ENCODE assay signal across 24 cellular contexts in genomic region chr12:5912011-5912410, GRCh38. TPM values are rescaled to one million over a fixed set of nuclear protein-coding genes. Genes with fewer than 3 reads are reported as not detected.
"Had no signal": no experiment of that assay in that cellular context is flagged by ENCODE, and none has a peak within 500 bp of the region (broad histone marks: within the 10 kb centered on the region; RNA-seq: fewer than 3 reads in every experiment).

No MANE protein-coding gene starts in this region.

- DNase-seq: dermis blood vessel endothelial cell; effector memory CD8-positive, alpha-beta T cell; foreskin fibroblast; heart left ventricle; left cardiac atrium; left lung; mammary epithelial cell; mesendoderm; naive thymus-derived CD8-positive, alpha-beta T cell; nephron progenitor cell; nucleus accumbens; psoas muscle; right cardiac atrium; sigmoid colon; stimulated activated CD4-positive, alpha-beta T cell treated with anti-CD3 and anti-CD28 coated beads, Interleukin-2, amount 100 ng/mL, for 24 hours; stimulated activated CD4-positive, alpha-beta T cell treated with anti-CD3 and anti-CD28 coated beads, Interleukin-4, amount 100 ng/mL, for 24 hours; stimulated activated naive CD4-positive, alpha-beta T cell treated with Interleukin-2 at 50 U/mL for 16 hours; stomach; testis; tibial artery had no signal

- H3K36me3 ChIP-seq: gastroesophageal sphincter, left lung, sigmoid colon, stomach, tibial artery had no signal

- H3K9me3 ChIP-seq: gastroesophageal sphincter, heart left ventricle, left lung, psoas muscle, sigmoid colon, stomach, testis, tibial artery had no signal

- H3K27ac ChIP-seq: coronary artery, gastroesophageal sphincter, heart left ventricle, hepatocyte, left lung, psoas muscle, sigmoid colon, stomach, testis, tibial artery had no signal

- H3K4me3 ChIP-seq: coronary artery, gastroesophageal sphincter, heart left ventricle, hepatocyte, left lung, psoas muscle, sigmoid colon, stomach, testis, tibial artery had no signal

- FAIRE-seq: endometrium had no signal

- H3K27me3 ChIP-seq: testis had no signal

RNA-seq across cellular contexts. Expression of gene ANO2, which starts 33.0 kb away (rescaled TPM):
- total RNA-seq: naive thymus-derived CD8-positive, alpha-beta T cell had no signal
